ENCODE assay signal across 19 cellular contexts in the genomic region with DNA sequence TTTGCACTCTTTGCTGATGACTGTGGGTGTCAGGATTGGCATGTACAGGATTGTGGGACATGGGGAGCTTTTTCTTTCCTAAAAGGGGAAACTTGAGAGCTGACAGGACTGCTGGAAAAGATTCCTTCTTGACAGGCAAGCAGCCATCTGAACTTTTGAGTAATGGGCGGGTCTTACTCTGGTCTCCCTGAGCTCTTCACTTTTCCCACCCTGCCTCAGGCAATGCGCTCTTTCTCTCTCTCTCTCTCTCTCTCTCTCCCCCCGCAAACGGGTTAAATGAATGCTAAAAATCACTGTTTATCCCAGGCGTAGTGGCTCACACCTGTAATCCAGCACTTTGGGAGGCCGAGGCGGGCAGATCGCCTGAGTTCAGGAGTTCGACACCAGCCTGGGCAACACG. TPM values are rescaled to one million over a fixed set of nuclear protein-coding genes. Genes with fewer than 3 reads are reported as not detected.
A peak's percentile ranks its signal among the peaks of the same experiment; 100 is the strongest.
DNase-seq lines count a peak whose midpoint lies in the region; ATAC-seq and TF ChIP-seq lines count a peak whose summit lies in the region.
"Had no signal": no experiment of that assay in that cellular context is flagged by ENCODE, and none has a peak within 500 bp of the region (broad histone marks: within the 10 kb centered on the region; RNA-seq: fewer than 3 reads in every experiment).

No MANE protein-coding gene starts in this region.

- H3K9ac ChIP-seq in mesendoderm (ENCODE audit: low read length) (no peak overlapping the region), smooth muscle cell (ENCODE audit: low read depth) (no peak overlapping the region), MM.1S (ENCODE audit: low read length) (no peak overlapping the region)
- H3K9ac ChIP-seq: BLaER1 had no signal

- no peak overlapping the region for H3K4me2 ChIP-seq in GM23338
- no peak overlapping the region for H3K4me2 ChIP-seq in mesendoderm (ENCODE audit: low read length)
- H3K4me2 ChIP-seq in smooth muscle cell = no peak overlapping the region
- no peak overlapping the region for H3K4me2 ChIP-seq in MM.1S (ENCODE audit: low read depth, low read length)
- H3K4me2 ChIP-seq: BLaER1 had no signal

- H2BK5ac ChIP-seq in mesendoderm (ENCODE audit: low read length) = no peak overlapping the region

- H3K27ac Mint-ChIP-seq in GM23338 = no peak overlapping the region; the same call in 1 of the 2 replicates
- H3K27ac Mint-ChIP-seq: CD4-positive, CD25-positive, alpha-beta regulatory T cell had no signal

- no peaks in the 10 kb centered on the region for H3K36me3 Mint-ChIP-seq in GM23338 (ENCODE audit: low read depth)
- H3K36me3 Mint-ChIP-seq: CD4-positive, CD25-positive, alpha-beta regulatory T cell had no signal

- ATAC-seq in GM23338 (no peak), RWPE2 (ENCODE audit: low read depth) (peak; percentile 12; the same call in 1 of the 3 replicates), HG02588 (IDR thresholded peaks at IDR 0.05; ENCODE audit: unreplicated experiment) (no peak)
- ATAC-seq: K562 had no signal

- H4K20me1 ChIP-seq in GM23338 (replicated peaks; ENCODE audit: insufficient read depth) (no peaks in the 10 kb centered on the region), smooth muscle cell (ENCODE audit: low read depth) (no peaks in the 10 kb centered on the region), MM.1S (ENCODE audit: insufficient read depth, low read length) (no peaks in the 10 kb centered on the region)
- H4K20me1 ChIP-seq: BLaER1 had no signal

- H4K5ac ChIP-seq in mesendoderm (ENCODE audit: low read length) = no peak overlapping the region

- no peak overlapping the region for H4K8ac ChIP-seq in mesendoderm (ENCODE audit: low read depth, low read length)

- H3K27me3 Mint-ChIP-seq in GM23338 (ENCODE audit: insufficient read depth, low read depth, poor library complexity) = peaks cover 9% of the 10 kb centered on the region

- H3K4me3 Mint-ChIP-seq in GM23338 = no peak overlapping the region
- H3K4me3 Mint-ChIP-seq: CD4-positive, CD25-positive, alpha-beta regulatory T cell had no signal

- no peak for DNase-seq in GM23338 (ENCODE audit: low spot score)
- no peak for DNase-seq in RWPE2 (ENCODE audit: low spot score)
- DNase-seq in mesendoderm = peak; percentile 42
- no peak for DNase-seq in smooth muscle cell (lab: John Stamatoyannopoulos, UW; ENCODE audit: unreplicated experiment)
- no peak for DNase-seq in MM.1S
- DNase-seq in NCI-H1105 (lab: John Stamatoyannopoulos, UW) = no peak
- DNase-seq: CD4-positive, CD25-positive, alpha-beta regulatory T cell; DMS153; DND-41; Kasumi-1; NCI-H2029 treated with DMSO at 0.1 percent for 48 hours; NCI-H446 treated with DMSO at 0.1 percent for 48 hours; NCI-H526; SHP77 treated with DMSO at 0.1 percent for 48 hours had no signal

- H3K79me1 ChIP-seq in mesendoderm (ENCODE audit: low read length) = no peaks in the 10 kb centered on the region

- TF ChIP-seq CTCF in GM23338 (conservative IDR thresholded peaks at IDR 0.05; ENCODE audit: low read depth in 2 of 2) (no peak), RWPE2 (IDR thresholded peaks at IDR 0.05; ENCODE audit: poor library complexity, severe bottlenecking) (peak; percentile 15), smooth muscle cell (IDR thresholded peaks at IDR 0.05; ENCODE audit: borderline replicate concordance, insufficient read depth, poor library complexity, severe bottlenecking) (no peak), MM.1S (IDR thresholded peaks at IDR 0.05; ENCODE audit: low read length) (no peak)

- no peak overlapping the region for H2AK5ac ChIP-seq in mesendoderm (ENCODE audit: low read length)

- H3K4me1 Mint-ChIP-seq in GM23338 = peaks cover 35% of the 10 kb centered on the region

- H3K36me3 ChIP-seq in GM23338 (ENCODE audit: insufficient read depth) (no peaks in the 10 kb centered on the region), RWPE2 (ENCODE audit: low read depth) (no peaks in the 10 kb centered on the region), mesendoderm (ENCODE audit: control insufficient read depth, insufficient read depth, low read length) (no peaks in the 10 kb centered on the region), smooth muscle cell (ENCODE audit: low read depth) (no peaks in the 10 kb centered on the region), MM.1S (replicated peaks; ENCODE audit: insufficient read depth, low read length) (no peaks in the 10 kb centered on the region)
- H3K36me3 ChIP-seq: BLaER1, HAP-1 had no signal

- H3K79me2 ChIP-seq in GM23338 (replicated peaks; ENCODE audit: insufficient read depth) (no peaks in the 10 kb centered on the region), mesendoderm (ENCODE audit: control insufficient read depth, insufficient read depth, low read length) (no peaks in the 10 kb centered on the region), smooth muscle cell (ENCODE audit: low read depth) (no peaks in the 10 kb centered on the region), MM.1S (ENCODE audit: low read length) (no peaks in the 10 kb centered on the region)

- no peak overlapping the region for H2BK15ac ChIP-seq in mesendoderm (replicated peaks; ENCODE audit: low read depth)

- WGBS in mesendoderm (ENCODE audit: extremely low coverage, insufficient coverage, low lambda C conversion rate) = no CpG with 5 or more reads among the region's 10 CpGs
- WGBS in smooth muscle cell (ENCODE audit: low lambda C conversion rate) = 78% methylated on average over 10 of the region's 10 CpGs

- H3K18ac ChIP-seq in mesendoderm (ENCODE audit: low read length) = no peak overlapping the region

- no peak overlapping the region for H2BK120ac ChIP-seq in mesendoderm (ENCODE audit: low read depth, low read length)

- H3K9me3 Mint-ChIP-seq in GM23338 = no peaks in the 10 kb centered on the region

- H2AFZ ChIP-seq in GM23338 (peak overlapping the region; percentile 80; the same call in 1 of the 2 replicates), smooth muscle cell (ENCODE audit: low read depth) (peak overlapping the region; percentile 37), MM.1S (ENCODE audit: low read length) (no peak overlapping the region)

- H3K9me2 ChIP-seq in GM23338 (ENCODE audit: insufficient read depth) (no peaks in the 10 kb centered on the region), MM.1S (replicated peaks; ENCODE audit: insufficient read depth, low read length) (no peaks in the 10 kb centered on the region)

- H3K4me1 ChIP-seq in GM23338 (ENCODE audit: insufficient read depth) = peaks cover 13% of the 10 kb centered on the region
- peaks cover 6% of the 10 kb centered on the region for H3K4me1 ChIP-seq in RWPE2 (ENCODE audit: insufficient read depth, poor library complexity, severe bottlenecking)
- no peaks in the 10 kb centered on the region for H3K4me1 ChIP-seq in mesendoderm (ENCODE audit: control insufficient read depth, low read depth, low read length)
- H3K4me1 ChIP-seq in smooth muscle cell (ENCODE audit: low read depth) = no peaks in the 10 kb centered on the region
- no peaks in the 10 kb centered on the region for H3K4me1 ChIP-seq in MM.1S (ENCODE audit: low read length)
- H3K4me1 ChIP-seq: BLaER1 had no signal

- H3K56ac ChIP-seq in mesendoderm (ENCODE audit: low read length) = no peak overlapping the region

- H3K4ac ChIP-seq in mesendoderm (ENCODE audit: low read depth, low read length) = no peak overlapping the region

- H3K27me3 ChIP-seq in GM23338 (ENCODE audit: insufficient read depth) (no peaks in the 10 kb centered on the region), RWPE2 (ENCODE audit: insufficient read depth, poor library complexity, severe bottlenecking) (no peaks in the 10 kb centered on the region), mesendoderm (ENCODE audit: insufficient read depth, low read length, poor library complexity) (no peaks in the 10 kb centered on the region), smooth muscle cell (ENCODE audit: low read depth) (no peaks in the 10 kb centered on the region), MM.1S (replicated peaks; ENCODE audit: insufficient read depth, low read length) (no peaks in the 10 kb centered on the region)
- H3K27me3 ChIP-seq: BLaER1 had no signal

- H3K27ac ChIP-seq in GM23338 (ENCODE audit: low read depth) (no peak overlapping the region), RWPE2 (ENCODE audit: poor library complexity, severe bottlenecking) (no peak overlapping the region), mesendoderm (ENCODE audit: low read depth, low read length) (no peak overlapping the region), smooth muscle cell (ENCODE audit: low read depth) (no peak overlapping the region), MM.1S (ENCODE audit: low read length) (no peak overlapping the region)
- H3K27ac ChIP-seq: BLaER1, RWPE1 had no signal

- no peaks in the 10 kb centered on the region for H3K9me3 ChIP-seq in RWPE2 (ENCODE audit: severe bottlenecking)
- H3K9me3 ChIP-seq in smooth muscle cell (replicated peaks; ENCODE audit: low read depth) = no peaks in the 10 kb centered on the region
- no peaks in the 10 kb centered on the region for H3K9me3 ChIP-seq in MM.1S (replicated peaks; ENCODE audit: insufficient read depth, low read length)
- H3K9me3 ChIP-seq: BLaER1, HAP-1 had no signal

- H3F3A ChIP-seq in GM23338 (replicated peaks; ENCODE audit: low read depth) (no peaks in the 10 kb centered on the region), smooth muscle cell (ENCODE audit: low read depth) (no peaks in the 10 kb centered on the region), MM.1S (ENCODE audit: insufficient read depth, low read length) (no peaks in the 10 kb centered on the region)

- no peak overlapping the region for H3K23ac ChIP-seq in mesendoderm (ENCODE audit: low read length)

- H3K4me3 ChIP-seq in GM23338 = no peak overlapping the region
- H3K4me3 ChIP-seq in RWPE2 (ENCODE audit: severe bottlenecking) = no peak overlapping the region
- H3K4me3 ChIP-seq in mesendoderm (ENCODE audit: low read length) = no peak overlapping the region
- no peak overlapping the region for H3K4me3 ChIP-seq in smooth muscle cell
- H3K4me3 ChIP-seq in MM.1S (ENCODE audit: low read length) = no peak overlapping the region
- H3K4me3 ChIP-seq: BLaER1, HAP-1, K562 had no signal

TF ChIP-seq in GM23338, 12 proteins besides CTCF, POLR2A, EP300 and RAD21 (continues in another document):
- no peak for TF ChIP-seq JUNB (IDR thresholded peaks at IDR 0.05; ENCODE audit: unreplicated experiment)

RNA-seq across cellular contexts. Expression of a gene that starts 37.1 kb away (rescaled TPM):
- 27.1 and 32.1 TPM in 2 replicates for total RNA-seq in GM23338 (2014; rRNA removed; shearing (Covaris generic))
- polyA plus RNA-seq in GM23338 (2016; fragmentation: Nextera tagmentation; extraction: Ambion mirVana) (15.3 and 16.2 TPM in 2 replicates), smooth muscle cell (42.6 and 53.8 TPM in 2 replicates)
- polyA plus RNA-seq in mesendoderm (2013, experiment 1 of 2) = 36.3 TPM
- 35.7 TPM for polyA plus RNA-seq in mesendoderm (2013, experiment 2 of 2)
- total RNA-seq in smooth muscle cell = 76.4 and 88.3 TPM in 2 replicates
